ENCODE assay signal across 13 cellular contexts in genomic region chr6:75402296-75402695, GRCh38.
DNase-seq lines count a peak whose midpoint lies in the region; ATAC-seq, FAIRE-seq and TF ChIP-seq lines count a peak whose summit lies in the region.
"Had no signal": no experiment of that assay in that cellular context is flagged by ENCODE, and none has a peak within 500 bp of the region (broad histone marks: within the 10 kb centered on the region; RNA-seq: fewer than 3 reads in every experiment).

No MANE protein-coding gene starts in this region.

- no peaks in the 10 kb centered on the region for H3K9me3 Mint-ChIP-seq in endothelial cell (ENCODE audit: unreplicated experiment)
- no peaks in the 10 kb centered on the region for H3K9me3 Mint-ChIP-seq in natural killer cell treated with Interleukin-12 subunit alpha and Interleukin-12 subunit beta and Interleukin-15 and Interleukin-18, amount 100 ng/mL, for 72 hours

- no peak for TF ChIP-seq CTCF in foreskin fibroblast (IDR thresholded peaks at IDR 0.05; ENCODE audit: low read depth, low read length)
- no peak for TF ChIP-seq CTCF in gastrocnemius medialis (IDR thresholded peaks at IDR 0.05 in 4 of 5, conservative IDR thresholded peaks at IDR 0.05 in 1 of 5)
- TF ChIP-seq CTCF in endothelial cell (IDR thresholded peaks at IDR 0.05; ENCODE audit: unreplicated experiment), result no peak

- intact Hi-C loops in gastrocnemius medialis (cut with DNase I; ENCODE audit: low total_unique reads), result loop anchor here (1.0 to 2.0 kb wide), 2 partner anchors 29 to 34 kb away; no protein-coding TSS in a partner anchor

- H3K4me1 ChIP-seq in gastrocnemius medialis, result peaks cover 73 to 76% of the 10 kb centered on the region in 2 donors
- H3K4me1 ChIP-seq: testis had no signal

- H3K36me3 ChIP-seq in gastrocnemius medialis, result no peaks in the 10 kb centered on the region

- no peaks in the 10 kb centered on the region for H3K9me3 ChIP-seq in gastrocnemius medialis
- H3K9me3 ChIP-seq: testis had no signal

- peaks cover 5% of the 10 kb centered on the region for H3K36me3 Mint-ChIP-seq in endothelial cell (ENCODE audit: low read depth, unreplicated experiment)
- H3K36me3 Mint-ChIP-seq in natural killer cell treated with Interleukin-12 subunit alpha and Interleukin-12 subunit beta and Interleukin-15 and Interleukin-18, amount 100 ng/mL, for 72 hours, result no peaks in the 10 kb centered on the region

- no peak for TF ChIP-seq POLR2A in gastrocnemius medialis (IDR thresholded peaks at IDR 0.05)

- H3K4me3 ChIP-seq in foreskin fibroblast (ENCODE audit: low read depth in 1 of 2, low read length in 2 of 2), result no peak overlapping the region
- H3K4me3 ChIP-seq in gastrocnemius medialis, result peak overlapping the region in 1 of 4 donors; percentile 6
- H3K4me3 ChIP-seq: testis had no signal

- peak; percentile 65 for ATAC-seq in GM18498 (IDR thresholded peaks at IDR 0.05; ENCODE audit: unreplicated experiment)
- ATAC-seq in gastrocnemius medialis, result peak; percentile 95 to 97
- ATAC-seq in natural killer cell treated with Interleukin-12 subunit alpha and Interleukin-12 subunit beta and Interleukin-15 and Interleukin-18, amount 100 ng/mL, for 72 hours, result no peak
- no peak for ATAC-seq in HG03342 (IDR thresholded peaks at IDR 0.05; ENCODE audit: unreplicated experiment)

- in situ Hi-C loops in gastrocnemius medialis (cut with MboI; ENCODE audit: low sequenced_read_pairs in 4 of 4), result no loop called here

- peaks cover 28% of the 10 kb centered on the region for H3K4me1 Mint-ChIP-seq in endothelial cell (ENCODE audit: unreplicated experiment)
- no peaks in the 10 kb centered on the region for H3K4me1 Mint-ChIP-seq in natural killer cell treated with Interleukin-12 subunit alpha and Interleukin-12 subunit beta and Interleukin-15 and Interleukin-18, amount 100 ng/mL, for 72 hours (ENCODE audit: low read depth in 2 of 2)

- no peaks in the 10 kb centered on the region for H3K27me3 ChIP-seq in gastrocnemius medialis
- H3K27me3 ChIP-seq: testis had no signal

- H3K4me3 Mint-ChIP-seq in endothelial cell (ENCODE audit: unreplicated experiment), result no peak overlapping the region
- H3K4me3 Mint-ChIP-seq in natural killer cell treated with Interleukin-12 subunit alpha and Interleukin-12 subunit beta and Interleukin-15 and Interleukin-18, amount 100 ng/mL, for 72 hours, result no peak overlapping the region

- peak; percentile 74 for FAIRE-seq in RCC 7860 (lab: Jason Lieb, UNC)

- peak overlapping the region; percentile 71 to 78 (median 75) for H3K27ac ChIP-seq in gastrocnemius medialis
- H3K27ac ChIP-seq: testis had no signal

- H3K27ac Mint-ChIP-seq in endothelial cell (ENCODE audit: unreplicated experiment), result no peak overlapping the region
- no peak overlapping the region for H3K27ac Mint-ChIP-seq in natural killer cell treated with Interleukin-12 subunit alpha and Interleukin-12 subunit beta and Interleukin-15 and Interleukin-18, amount 100 ng/mL, for 72 hours

- H3K27me3 Mint-ChIP-seq in endothelial cell (ENCODE audit: unreplicated experiment), result peaks cover 5% of the 10 kb centered on the region
- H3K27me3 Mint-ChIP-seq in natural killer cell treated with Interleukin-12 subunit alpha and Interleukin-12 subunit beta and Interleukin-15 and Interleukin-18, amount 100 ng/mL, for 72 hours, result peaks cover 2 to 8% of the 10 kb centered on the region in 2 donors

- peak; percentile 51 for DNase-seq in RCC 7860 (ENCODE audit: low spot score)
- peak; percentile 82 to 89 for DNase-seq in foreskin fibroblast
- peak; percentile 69 to 83 for DNase-seq in gastrocnemius medialis
- no peak for DNase-seq in endothelial cell (ENCODE audit: low spot score)
- DNase-seq in natural killer cell treated with Interleukin-12 subunit alpha and Interleukin-12 subunit beta and Interleukin-15 and Interleukin-18, amount 100 ng/mL, for 72 hours (ENCODE audit: low spot score), result no peak
- no peak for DNase-seq in NCI-H510A (lab: John Stamatoyannopoulos, UW)
- DNase-seq: activated T-cell treated with anti-CD3 and anti-CD28 coated beads, Interleukin-2, amount 50 U/mL, for 1 hour; effector CD4-positive, alpha-beta T cell; mesendoderm; NCI-H1436; testis had no signal

Comparison
In these comparisons a context has a peak if more than half of its experiments do, and no peak if none do; other contexts are left out.
1. ATAC-seq: peak in GM18498 (single experiment) and gastrocnemius medialis (2 of 2); none in natural killer cell treated with Interleukin-12 subunit alpha and Interleukin-12 subunit beta and Interleukin-15 and Interleukin-18, amount 100 ng/mL, for 72 hours (0 of 2) and HG03342 (single experiment).
2. DNase-seq: peak in RCC 7860 (single experiment), foreskin fibroblast (2 of 2) and gastrocnemius medialis (2 of 2); none in endothelial cell (single experiment), natural killer cell treated with Interleukin-12 subunit alpha and Interleukin-12 subunit beta and Interleukin-15 and Interleukin-18, amount 100 ng/mL, for 72 hours (single experiment) and NCI-H510A (single experiment).